Comparison of ENCODE assay signal across 13 cellular contexts in genomic region chr1:204697893-204698292, GRCh38. TPM values are rescaled to one million over a fixed set of nuclear protein-coding genes. Genes with fewer than 3 reads are reported as not detected.
"Had no signal": no experiment of that assay in that cellular context is flagged by ENCODE, and none has a peak within 500 bp of the region (broad histone marks: within the 10 kb centered on the region; RNA-seq: fewer than 3 reads in every experiment).

No MANE protein-coding gene starts in this region.

- H3K4me1 ChIP-seq: ascending aorta, tibial nerve, vagina had no signal

- DNase-seq: activated CD4-positive, alpha-beta T cell treated with anti-CD3 and anti-CD28 coated beads, Interleukin-2, amount 10 ng/mL, durations not matched to agents 7 days and 5 days; activated CD4-positive, CD25-positive, alpha-beta regulatory T cell; activated CD8-positive, alpha-beta memory T cell treated with anti-CD3 and anti-CD28 coated beads for 24 hours; activated naive CD4-positive, alpha-beta T cell treated with Interleukin-2 at 50 U/mL for 16 hours; activated naive CD8-positive, alpha-beta T cell treated with anti-CD3 and anti-CD28 coated beads, Interleukin-2, amount 50 U/mL, for 24 hours; cortex of kidney; effector CD8-positive, alpha-beta T cell had no signal

- H3K36me3 ChIP-seq: ascending aorta, tibial nerve, vagina had no signal

- H3K9me3 ChIP-seq: ascending aorta, tibial nerve, vagina had no signal

- H3K27me3 ChIP-seq: ascending aorta, tibial nerve, vagina had no signal

- H3K27ac ChIP-seq: ascending aorta, tibial nerve, vagina had no signal

- ATAC-seq: activated naive CD8-positive, alpha-beta T cell treated with anti-CD3 and anti-CD28 coated beads, Interleukin-2, amount 50 U/mL, for 24 hours; natural killer cell treated with Interleukin-12 subunit alpha and Interleukin-12 subunit beta and Interleukin-15 and Interleukin-18, amount 100 ng/mL, for 72 hours; stimulated activated memory B cell treated with anti-CD40 and anti-IgM and Interleukin-4, amounts not matched to agents 10 μg/mL and 1 μg/mL and 100 μg/mL, for 72 hours had no signal

- H3K4me3 ChIP-seq: ascending aorta, tibial nerve, vagina had no signal

RNA-seq across cellular contexts. Expression of gene LRRN2, which starts 12.4 kb away (rescaled TPM):
- total RNA-seq: activated CD4-positive, alpha-beta T cell treated with anti-CD3 and anti-CD28 coated beads, Interleukin-2, amount 10 ng/mL, durations not matched to agents 7 days and 5 days; natural killer cell treated with Interleukin-12 subunit alpha and Interleukin-12 subunit beta and Interleukin-15 and Interleukin-18, amount 100 ng/mL, for 72 hours; T-helper 2 cell treated with Interferon-gamma antibody and Interleukin-4, amounts not matched to agents 100 ng/mL and 5 ng/mL, for 36 hours had no signal
